Comparison of ENCODE assay signal across 14 cellular contexts in the genomic region with DNA sequence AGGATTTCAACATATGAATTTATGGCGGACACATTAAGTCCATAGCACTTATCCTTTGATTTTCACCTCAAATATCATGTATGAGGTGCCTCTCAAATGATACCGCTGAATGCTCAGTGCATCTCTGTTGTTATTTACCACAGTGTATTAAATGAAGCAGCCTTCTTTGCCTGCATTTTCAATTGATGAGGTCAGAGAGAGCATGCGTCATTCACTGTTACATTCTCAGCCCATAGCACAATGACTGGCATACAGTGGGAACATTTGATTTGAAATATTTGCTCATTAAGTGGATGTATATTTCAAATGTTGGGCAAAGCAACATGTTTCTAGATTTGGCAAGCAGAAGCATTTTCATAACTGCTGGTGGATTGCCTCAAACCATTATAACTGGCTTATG. TPM values are rescaled to one million over a fixed set of nuclear protein-coding genes. Genes with fewer than 3 reads are reported as not detected.
"Had no signal": no experiment of that assay in that cellular context is flagged by ENCODE, and none has a peak within 500 bp of the region (broad histone marks: within the 10 kb centered on the region; RNA-seq: fewer than 3 reads in every experiment).

No MANE protein-coding gene starts in this region.

- ATAC-seq: heart right ventricle, left lobe of liver, natural killer cell had no signal

- DNase-seq: dermis blood vessel endothelial cell; erythroblast; heart right ventricle; hypothalamus; kidney glomerular epithelial cell; natural killer cell; posterior cingulate gyrus; sigmoid colon; small intestine; stimulated activated CD4-positive, alpha-beta T cell treated with anti-CD3 and anti-CD28 coated beads, Interleukin-12 subunit alpha, Interleukin-12 subunit beta, amount 100 ng/mL, for 4 hours; stimulated activated naive CD4-positive, alpha-beta T cell; trophoblast cell had no signal

RNA-seq across cellular contexts. Expression of a gene that starts 45.7 kb away (rescaled TPM):
- total RNA-seq: dermis blood vessel endothelial cell, natural killer cell, pulmonary artery endothelial cell had no signal
